In genomic region chr17:7237761-7238417, GRCh38 we compare ENCODE assay signal across 8 cellular contexts. TPM values are rescaled to one million over a fixed set of nuclear protein-coding genes. Genes with fewer than 3 reads are reported as not detected.
A peak's percentile ranks its signal among the peaks of the same experiment; 100 is the strongest.
DNase-seq lines count a peak whose midpoint lies in the region; ATAC-seq, FAIRE-seq and TF ChIP-seq lines count a peak whose summit lies in the region.

No MANE protein-coding gene starts in this region.

- TF ChIP-seq RAD21 in HepG2 (CRISPR knock-in tag; IDR thresholded peaks at IDR 0.05): no peak

- FAIRE-seq in GM12891 (lab: Jason Lieb, UNC) (peak; percentile 41), HepG2 (lab: Jason Lieb, UNC) (no peak)

- H3K9ac ChIP-seq in colonic mucosa (ENCODE audit: low read depth in 2 of 2, low read length in 2 of 2): peak overlapping the region; percentile 80 to 82
- peak overlapping the region; percentile 96 for H3K9ac ChIP-seq in HepG2 (ENCODE audit: insufficient read depth, low read depth, low read length)

- peak overlapping the region; percentile 84 for H3K4me2 ChIP-seq in HepG2 (ENCODE audit: low read depth, low read length)

- peak overlapping the region; percentile 99 for H3K27ac ChIP-seq in colonic mucosa
- peak overlapping the region; percentile 88 for H3K27ac ChIP-seq in HepG2 (ENCODE audit: extremely low read length, insufficient read depth, low read length)

- ATAC-seq in HepG2 (peak; percentile 6), GM21723 (IDR thresholded peaks at IDR 0.05; ENCODE audit: unreplicated experiment) (no peak), HG02885 (IDR thresholded peaks at IDR 0.05; ENCODE audit: poor library complexity, unreplicated experiment) (no peak)

- H2AFZ ChIP-seq in HepG2 (ENCODE audit: low read length): no peak overlapping the region

- 4% methylated on average over 22 of the region's 73 CpGs for WGBS in HepG2 (ENCODE audit: low lambda C conversion rate)

- TF ChIP-seq CTCF in colonic mucosa (IDR thresholded peaks at IDR 0.05) (no peak), HepG2 (CRISPR knock-in tag; IDR thresholded peaks at IDR 0.05) (no peak)

- in situ Hi-C loops in HepG2 (cut with HindIII; ENCODE audit: extremely low pct_ligation_motif_present, low pct_unique_long_range_greater_than_20kb): no loop called here

- CTCF ChIA-PET in HepG2 (lab: Yijun Ruan, JAX; ENCODE audit: low intra/inter-chr PET ratio, low total read pairs): no interaction called here

- POLR2A ChIA-PET in HepG2 (lab: Yijun Ruan, JAX): interaction anchor here (0.7 to 8.9 kb wide), 12 partner anchors 13 to 202 kb away, joined by 3 to 140 read pairs (median 6); partner anchors contain the start of genes ACADVL, ASGR1, ASGR2 and CTDNEP1

- peak; percentile 71 for DNase-seq in GM12891 (ENCODE audit: insufficient read length, low spot score)
- DNase-seq in NCI-H1092 treated with DMSO at 0.1 percent for 48 hours (lab: John Stamatoyannopoulos, UW): peak; percentile 12
- DNase-seq in activated CD4-positive, alpha-beta T cell treated with anti-CD3 and anti-CD28 coated beads for 48 hours: peak; percentile 91
- peak; percentile 95 for DNase-seq in colonic mucosa
- peak; percentile 68 for DNase-seq in HepG2 (ENCODE audit: low spot score)
- DNase-seq in stimulated activated CD4-positive, alpha-beta T cell treated with anti-CD3 and anti-CD28 coated beads, Interleukin-4, amount 100 ng/mL, for 24 hours: peak; percentile 86

- 0 out of 2 replicates have a peak, but pooled peaks cover 3% of the 10 kb centered on the region for H4K20me1 ChIP-seq in HepG2 (ENCODE audit: insufficient read depth, low read length)

- peaks cover 28% of the 10 kb centered on the region for H3K4me1 ChIP-seq in colonic mucosa
- peaks cover 47% of the 10 kb centered on the region for H3K4me1 ChIP-seq in HepG2 (ENCODE audit: insufficient read depth, low read length)

- H3K79me2 ChIP-seq in HepG2 (ENCODE audit: insufficient read depth, low read length): peaks cover 57% of the 10 kb centered on the region

- TF ChIP-seq POLR2A in GM12891 (IDR thresholded peaks at IDR 0.05; ENCODE audit: low read depth, low read length) (no peak), HepG2 (IDR thresholded peaks at IDR 0.05; ENCODE audit: insufficient read depth in 1 of 2, low read depth in 2 of 2, low read length in 2 of 2) (peak; percentile 39 to 59; a peak in 3 of 4 replicates)

- H3K36me3 ChIP-seq in colonic mucosa (peaks cover 5% of the 10 kb centered on the region), HepG2 (replicated peaks in 1 of 2; ENCODE audit: control insufficient read depth in 1 of 2, insufficient read depth in 2 of 2, low read length in 2 of 2) (peaks cover 10 to 24% of the 10 kb centered on the region in 2 experiments)

- intact Hi-C loops in colonic mucosa (cut with DNase I) (no loop called here), HepG2 (cut with micrococcal nuclease; ENCODE audit: unreplicated experiment) (loop anchor here (10.0 kb wide), 1 partner anchor 63 kb away; the partner anchor contains the start of gene ASGR1)

- H3K4me3 ChIP-seq in colonic mucosa (peak overlapping the region; percentile 95), HepG2 (replicated peaks in 1 of 3; ENCODE audit: insufficient read depth in 1 of 3, low read depth in 2 of 3, low read length in 3 of 3) (peak overlapping the region; percentile 97 to 98 (median 98); a peak in 5 of 6 replicates)

- TF ChIP-seq EP300 in HepG2 (IDR thresholded peaks at IDR 0.05; ENCODE audit: low read depth in 2 of 2, low read length in 2 of 2) (no peak), HepG2 (CRISPR knock-in tag; IDR thresholded peaks at IDR 0.05; ENCODE audit: borderline replicate concordance) (no peak)

- no TSS peak for BruUV-seq in HepG2 (replicated peaks; lab: Mats Ljungman, UMichigan)

- H3K9me3 ChIP-seq in colonic mucosa (no peaks in the 10 kb centered on the region), HepG2 (ENCODE audit: low read length) (no peaks in the 10 kb centered on the region)

- H3K27me3 ChIP-seq in colonic mucosa (no peaks in the 10 kb centered on the region), HepG2 (ENCODE audit: control insufficient read depth in 1 of 2, insufficient read depth in 2 of 2, low read length in 2 of 2) (no peaks in the 10 kb centered on the region; a peak in 1 of 5 replicates)

RNA-seq across cellular contexts. Expression of gene PHF23, which starts 1.4 kb away (rescaled TPM):
- polyA plus RNA-seq in GM12891 (2012; ENCODE audit: low read depth, missing spikeins): 23.0 TPM
- 10 to 100 TPM; 29.8 to 38.6 TPM for total RNA-seq in colonic mucosa
- 33.2 and 37.5 TPM in 2 replicates for total RNA-seq in HepG2 (2016; rRNA removed; fragmentation: Illumina TruSeq; extraction: Trizol)
- 10.5 and 10.6 TPM in 2 replicates for total RNA-seq in HepG2 (2016; cell fraction: cytosol; rRNA removed; fragmentation: Illumina TruSeq; extraction: Trizol; ENCODE audit: low read depth)
- total RNA-seq in HepG2 (2016; cell fraction: insoluble cytoplasmic fraction; rRNA removed; fragmentation: Illumina TruSeq; extraction: Trizol): 33.3 and 34.6 TPM in 2 replicates
- total RNA-seq in HepG2 (2016; cell fraction: membrane; rRNA removed; fragmentation: Illumina TruSeq; extraction: Trizol): 23.7 and 24.5 TPM in 2 replicates
- total RNA-seq in HepG2 (2016; cell fraction: nucleus; rRNA removed; fragmentation: Illumina TruSeq; extraction: Trizol): 13.4 and 18.2 TPM in 2 replicates
- polyA plus RNA-seq in HepG2 (2011; rRNA removed): 27.6 and 30.9 TPM in 2 replicates
- polyA plus RNA-seq in HepG2 (2011; cell fraction: cytosol; rRNA removed): 19.6 and 22.8 TPM in 2 replicates
- polyA plus RNA-seq in HepG2 (2011; cell fraction: nucleus; rRNA removed): 13.4 and 14.0 TPM in 2 replicates
- polyA plus RNA-seq in HepG2 (2012): 18.6 and 20.8 TPM in 2 replicates
- polyA plus RNA-seq in HepG2 (2016; cell fraction: cytosol; fragmentation: Illumina TruSeq; extraction: Trizol; ENCODE audit: low read depth): 5.8 and 6.4 TPM in 2 replicates
- 41.4 and 41.6 TPM in 2 replicates for polyA plus RNA-seq in HepG2 (2016; cell fraction: insoluble cytoplasmic fraction; fragmentation: Illumina TruSeq; extraction: Trizol; ENCODE audit: low read depth)
- 11.9 and 12.0 TPM in 2 replicates for polyA plus RNA-seq in HepG2 (2016; cell fraction: membrane; fragmentation: Illumina TruSeq; extraction: Trizol; ENCODE audit: low read depth)
- polyA plus RNA-seq in HepG2 (2016; cell fraction: nucleus; fragmentation: Illumina TruSeq; extraction: Trizol; ENCODE audit: insufficient read depth, low read depth): 31.1 and 36.5 TPM in 2 replicates
- polyA minus RNA-seq in HepG2 (2011; rRNA and poly(A)+ RNA removed; ENCODE audit: low replicate concordance): 20.5 and 70.5 TPM in 2 replicates
- 13.2 and 14.7 TPM in 2 replicates for polyA minus RNA-seq in HepG2 (2011; cell fraction: cytosol; rRNA and poly(A)+ RNA removed)
- polyA minus RNA-seq in HepG2 (2011; cell fraction: nucleus; rRNA and poly(A)+ RNA removed): 9.0 and 11.4 TPM in 2 replicates

RNA-seq across cellular contexts. Expression of gene DVL2, which starts 3.6 kb away (rescaled TPM):
- polyA plus RNA-seq in GM12891 (2012; ENCODE audit: low read depth, missing spikeins): 24.0 TPM
- 10 to 100 TPM; 32.4 to 42.4 TPM for total RNA-seq in colonic mucosa
- 27.2 and 38.2 TPM in 2 replicates for total RNA-seq in HepG2 (2016; rRNA removed; fragmentation: Illumina TruSeq; extraction: Trizol)
- 37.2 and 38.8 TPM in 2 replicates for total RNA-seq in HepG2 (2016; cell fraction: cytosol; rRNA removed; fragmentation: Illumina TruSeq; extraction: Trizol; ENCODE audit: low read depth)
- 22.7 and 41.3 TPM in 2 replicates for total RNA-seq in HepG2 (2016; cell fraction: insoluble cytoplasmic fraction; rRNA removed; fragmentation: Illumina TruSeq; extraction: Trizol)
- 32.1 and 32.7 TPM in 2 replicates for total RNA-seq in HepG2 (2016; cell fraction: membrane; rRNA removed; fragmentation: Illumina TruSeq; extraction: Trizol)
- 38.1 and 39.7 TPM in 2 replicates for total RNA-seq in HepG2 (2016; cell fraction: nucleus; rRNA removed; fragmentation: Illumina TruSeq; extraction: Trizol)
- 5.7 and 7.0 TPM in 2 replicates for polyA plus RNA-seq in HepG2 (2011; rRNA removed)
- 4.7 and 6.4 TPM in 2 replicates for polyA plus RNA-seq in HepG2 (2011; cell fraction: cytosol; rRNA removed)
- polyA plus RNA-seq in HepG2 (2011; cell fraction: nucleus; rRNA removed): 29.2 and 36.2 TPM in 2 replicates
- polyA plus RNA-seq in HepG2 (2012): 20.0 and 24.6 TPM in 2 replicates
- 11.1 and 12.5 TPM in 2 replicates for polyA plus RNA-seq in HepG2 (2016; cell fraction: cytosol; fragmentation: Illumina TruSeq; extraction: Trizol; ENCODE audit: low read depth)
- polyA plus RNA-seq in HepG2 (2016; cell fraction: insoluble cytoplasmic fraction; fragmentation: Illumina TruSeq; extraction: Trizol; ENCODE audit: low read depth): 22.5 and 26.2 TPM in 2 replicates
- polyA plus RNA-seq in HepG2 (2016; cell fraction: membrane; fragmentation: Illumina TruSeq; extraction: Trizol; ENCODE audit: low read depth): 18.3 and 21.6 TPM in 2 replicates
- polyA plus RNA-seq in HepG2 (2016; cell fraction: nucleus; fragmentation: Illumina TruSeq; extraction: Trizol; ENCODE audit: insufficient read depth, low read depth): 51.6 and 51.8 TPM in 2 replicates
- 35.3 and 40.5 TPM in 2 replicates for polyA minus RNA-seq in HepG2 (2011; rRNA and poly(A)+ RNA removed; ENCODE audit: low replicate concordance)
- polyA minus RNA-seq in HepG2 (2011; cell fraction: cytosol; rRNA and poly(A)+ RNA removed): 10.3 and 10.8 TPM in 2 replicates
- 33.6 and 37.0 TPM in 2 replicates for polyA minus RNA-seq in HepG2 (2011; cell fraction: nucleus; rRNA and poly(A)+ RNA removed)

RNA-seq across cellular contexts. Expression of gene GABARAP, which starts 4.4 kb away (rescaled TPM):
- 366 TPM for polyA plus RNA-seq in GM12891 (2012; ENCODE audit: low read depth, missing spikeins)
- total RNA-seq in colonic mucosa: 100 to 1,000 TPM; 378 to 513 TPM
- total RNA-seq in HepG2 (2016; rRNA removed; fragmentation: Illumina TruSeq; extraction: Trizol): 161 and 239 TPM in 2 replicates
- 90.5 and 100 TPM in 2 replicates for total RNA-seq in HepG2 (2016; cell fraction: cytosol; rRNA removed; fragmentation: Illumina TruSeq; extraction: Trizol; ENCODE audit: low read depth)
- 168 and 250 TPM in 2 replicates for total RNA-seq in HepG2 (2016; cell fraction: insoluble cytoplasmic fraction; rRNA removed; fragmentation: Illumina TruSeq; extraction: Trizol)
- total RNA-seq in HepG2 (2016; cell fraction: membrane; rRNA removed; fragmentation: Illumina TruSeq; extraction: Trizol): 138 and 155 TPM in 2 replicates
- 68.4 and 69.0 TPM in 2 replicates for total RNA-seq in HepG2 (2016; cell fraction: nucleus; rRNA removed; fragmentation: Illumina TruSeq; extraction: Trizol)
- 274 and 310 TPM in 2 replicates for polyA plus RNA-seq in HepG2 (2011; rRNA removed)
- polyA plus RNA-seq in HepG2 (2011; cell fraction: cytosol; rRNA removed): 305 and 428 TPM in 2 replicates
- polyA plus RNA-seq in HepG2 (2011; cell fraction: nucleus; rRNA removed): 83.2 and 122 TPM in 2 replicates
- 331 and 348 TPM in 2 replicates for polyA plus RNA-seq in HepG2 (2012)
- 210 and 241 TPM in 2 replicates for polyA plus RNA-seq in HepG2 (2016; cell fraction: cytosol; fragmentation: Illumina TruSeq; extraction: Trizol; ENCODE audit: low read depth)
- 472 and 477 TPM in 2 replicates for polyA plus RNA-seq in HepG2 (2016; cell fraction: insoluble cytoplasmic fraction; fragmentation: Illumina TruSeq; extraction: Trizol; ENCODE audit: low read depth)
- polyA plus RNA-seq in HepG2 (2016; cell fraction: membrane; fragmentation: Illumina TruSeq; extraction: Trizol; ENCODE audit: low read depth): 260 and 279 TPM in 2 replicates
- 204 and 210 TPM in 2 replicates for polyA plus RNA-seq in HepG2 (2016; cell fraction: nucleus; fragmentation: Illumina TruSeq; extraction: Trizol; ENCODE audit: insufficient read depth, low read depth)
- 234 and 265 TPM in 2 replicates for polyA minus RNA-seq in HepG2 (2011; rRNA and poly(A)+ RNA removed; ENCODE audit: low replicate concordance)
- 83.4 and 114 TPM in 2 replicates for polyA minus RNA-seq in HepG2 (2011; cell fraction: cytosol; rRNA and poly(A)+ RNA removed)
- polyA minus RNA-seq in HepG2 (2011; cell fraction: nucleus; rRNA and poly(A)+ RNA removed): 37.2 and 53.3 TPM in 2 replicates

RNA-seq across cellular contexts. Expression of gene CTDNEP1, which starts 13.6 kb away (rescaled TPM):
- polyA plus RNA-seq in GM12891 (2012; ENCODE audit: low read depth, missing spikeins): 94.2 TPM
- 100 to 1,000 TPM; 124 to 145 TPM for total RNA-seq in colonic mucosa
- 19.8 and 32.0 TPM in 2 replicates for total RNA-seq in HepG2 (2016; rRNA removed; fragmentation: Illumina TruSeq; extraction: Trizol)
- 19.4 and 21.9 TPM in 2 replicates for total RNA-seq in HepG2 (2016; cell fraction: cytosol; rRNA removed; fragmentation: Illumina TruSeq; extraction: Trizol; ENCODE audit: low read depth)
- 18.5 and 25.6 TPM in 2 replicates for total RNA-seq in HepG2 (2016; cell fraction: insoluble cytoplasmic fraction; rRNA removed; fragmentation: Illumina TruSeq; extraction: Trizol)
- total RNA-seq in HepG2 (2016; cell fraction: membrane; rRNA removed; fragmentation: Illumina TruSeq; extraction: Trizol): 66.8 and 71.2 TPM in 2 replicates
- 30.3 and 34.3 TPM in 2 replicates for total RNA-seq in HepG2 (2016; cell fraction: nucleus; rRNA removed; fragmentation: Illumina TruSeq; extraction: Trizol)
- polyA plus RNA-seq in HepG2 (2011; rRNA removed): 118 and 126 TPM in 2 replicates
- polyA plus RNA-seq in HepG2 (2011; cell fraction: cytosol; rRNA removed): 101 and 109 TPM in 2 replicates
- 101 and 114 TPM in 2 replicates for polyA plus RNA-seq in HepG2 (2011; cell fraction: nucleus; rRNA removed)
- 127 and 151 TPM in 2 replicates for polyA plus RNA-seq in HepG2 (2012)
- polyA plus RNA-seq in HepG2 (2016; cell fraction: cytosol; fragmentation: Illumina TruSeq; extraction: Trizol; ENCODE audit: low read depth): 143 and 153 TPM in 2 replicates
- polyA plus RNA-seq in HepG2 (2016; cell fraction: insoluble cytoplasmic fraction; fragmentation: Illumina TruSeq; extraction: Trizol; ENCODE audit: low read depth): 110 and 145 TPM in 2 replicates
- 280 and 308 TPM in 2 replicates for polyA plus RNA-seq in HepG2 (2016; cell fraction: membrane; fragmentation: Illumina TruSeq; extraction: Trizol; ENCODE audit: low read depth)
- polyA plus RNA-seq in HepG2 (2016; cell fraction: nucleus; fragmentation: Illumina TruSeq; extraction: Trizol; ENCODE audit: insufficient read depth, low read depth): 149 and 153 TPM in 2 replicates
- polyA minus RNA-seq in HepG2 (2011; rRNA and poly(A)+ RNA removed; ENCODE audit: low replicate concordance): 128 and 176 TPM in 2 replicates
- 85.9 and 95.1 TPM in 2 replicates for polyA minus RNA-seq in HepG2 (2011; cell fraction: cytosol; rRNA and poly(A)+ RNA removed)
- 45.1 and 50.7 TPM in 2 replicates for polyA minus RNA-seq in HepG2 (2011; cell fraction: nucleus; rRNA and poly(A)+ RNA removed)

RNA-seq across cellular contexts. Expression of gene ELP5, which starts 14.1 kb away (rescaled TPM):
- 57.9 TPM for polyA plus RNA-seq in GM12891 (2012; ENCODE audit: low read depth, missing spikeins)
- total RNA-seq in colonic mucosa (10 to 100 TPM; 34.4 to 77.9 TPM), HepG2 (2016; rRNA removed; fragmentation: Illumina TruSeq; extraction: Trizol) (68.0 and 69.8 TPM in 2 replicates)
- total RNA-seq in HepG2 (2016; cell fraction: cytosol; rRNA removed; fragmentation: Illumina TruSeq; extraction: Trizol; ENCODE audit: low read depth): 111 and 129 TPM in 2 replicates
- total RNA-seq in HepG2 (2016; cell fraction: insoluble cytoplasmic fraction; rRNA removed; fragmentation: Illumina TruSeq; extraction: Trizol): 64.4 and 71.8 TPM in 2 replicates
- 142 and 154 TPM in 2 replicates for total RNA-seq in HepG2 (2016; cell fraction: membrane; rRNA removed; fragmentation: Illumina TruSeq; extraction: Trizol)
- total RNA-seq in HepG2 (2016; cell fraction: nucleus; rRNA removed; fragmentation: Illumina TruSeq; extraction: Trizol): 40.7 and 41.3 TPM in 2 replicates
- 67.6 and 75.4 TPM in 2 replicates for polyA plus RNA-seq in HepG2 (2011; rRNA removed)
- 79.0 and 80.4 TPM in 2 replicates for polyA plus RNA-seq in HepG2 (2011; cell fraction: cytosol; rRNA removed)
- polyA plus RNA-seq in HepG2 (2011; cell fraction: nucleus; rRNA removed): 109 and 116 TPM in 2 replicates
- polyA plus RNA-seq in HepG2 (2012): 54.3 and 56.5 TPM in 2 replicates
- polyA plus RNA-seq in HepG2 (2016; cell fraction: cytosol; fragmentation: Illumina TruSeq; extraction: Trizol; ENCODE audit: low read depth): 153 and 183 TPM in 2 replicates
- polyA plus RNA-seq in HepG2 (2016; cell fraction: insoluble cytoplasmic fraction; fragmentation: Illumina TruSeq; extraction: Trizol; ENCODE audit: low read depth): 78.9 and 80.0 TPM in 2 replicates
- 162 and 180 TPM in 2 replicates for polyA plus RNA-seq in HepG2 (2016; cell fraction: membrane; fragmentation: Illumina TruSeq; extraction: Trizol; ENCODE audit: low read depth)
- polyA plus RNA-seq in HepG2 (2016; cell fraction: nucleus; fragmentation: Illumina TruSeq; extraction: Trizol; ENCODE audit: insufficient read depth, low read depth): 87.0 and 90.3 TPM in 2 replicates
- polyA minus RNA-seq in HepG2 (2011; rRNA and poly(A)+ RNA removed; ENCODE audit: low replicate concordance): 70.4 and 79.0 TPM in 2 replicates
- 19.7 and 20.9 TPM in 2 replicates for polyA minus RNA-seq in HepG2 (2011; cell fraction: cytosol; rRNA and poly(A)+ RNA removed)
- 29.2 and 33.6 TPM in 2 replicates for polyA minus RNA-seq in HepG2 (2011; cell fraction: nucleus; rRNA and poly(A)+ RNA removed)

Comparison
In these comparisons a context has a peak if more than half of its experiments do, and no peak if none do; other contexts are left out.
1. DNase-seq: peak in every context shown above with its lines; median percentile 95 in colonic mucosa; 91 in activated CD4-positive, alpha-beta T cell treated with anti-CD3 and anti-CD28 coated beads for 48 hours; 86 in stimulated activated CD4-positive, alpha-beta T cell treated with anti-CD3 and anti-CD28 coated beads, Interleukin-4, amount 100 ng/mL, for 24 hours; 71 in GM12891; 68 in HepG2; 12 in NCI-H1092 treated with DMSO at 0.1 percent for 48 hours.